In the genomic region with DNA sequence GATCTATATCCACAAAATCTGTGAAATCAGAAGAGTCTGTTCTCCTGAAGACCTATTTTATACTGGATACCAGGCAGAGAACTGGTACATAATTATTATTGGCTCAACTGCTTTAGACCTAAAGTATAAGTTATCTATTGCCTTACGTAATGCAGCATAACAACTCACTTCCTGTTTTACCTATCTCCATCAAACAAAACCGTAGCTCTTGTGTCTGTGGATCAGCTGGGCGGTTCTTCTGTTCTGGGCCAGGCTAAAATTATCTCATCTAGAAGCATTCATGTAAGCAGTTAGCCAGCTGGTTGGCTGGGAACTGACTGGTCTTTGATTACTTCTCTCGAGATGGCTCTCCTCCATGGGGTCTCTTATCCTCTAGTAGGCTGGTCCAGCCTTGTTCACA, we compare ENCODE assay signal across 1 cellular context.
A peak's percentile ranks its signal among the peaks of the same experiment; 100 is the strongest.
TF ChIP-seq lines count a peak whose summit lies in the region.

No MANE protein-coding gene starts in this region.

TF ChIP-seq in HepG2, 621 proteins besides CTCF, POLR2A, EP300 and RAD21 (continued from another document):
- TF ChIP-seq ZNF331 (CRISPR knock-in tag; IDR thresholded peaks at IDR 0.05), result 0 out of 2 replicates have a peak, but pooled peaks have one; percentile 19
